In genomic region chr6:127053032-127053908, GRCh38 we compare ENCODE assay signal across 18 cellular contexts.
DNase-seq lines count a peak whose midpoint lies in the region; ATAC-seq, FAIRE-seq and TF ChIP-seq lines count a peak whose summit lies in the region.
"Had no signal": no experiment of that assay in that cellular context is flagged by ENCODE, and none has a peak within 500 bp of the region (broad histone marks: within the 10 kb centered on the region; RNA-seq: fewer than 3 reads in every experiment).

No MANE protein-coding gene starts in this region.

- H3K79me2 ChIP-seq in keratinocyte (ENCODE audit: control insufficient read depth, insufficient read depth, low read length) = no peaks in the 10 kb centered on the region

- H3K4me2 ChIP-seq in keratinocyte (ENCODE audit: control insufficient read depth, extremely low read depth, insufficient read depth, low read depth, low read length) = peak overlapping the region; percentile 40

- no peak overlapping the region for H3K4me3 ChIP-seq in astrocyte of the spinal cord (ENCODE audit: low read depth, low read length)
- no peak overlapping the region for H3K4me3 ChIP-seq in keratinocyte (ENCODE audit: control insufficient read depth in 2 of 3, extremely low read depth in 1 of 3, insufficient read depth in 2 of 3, low read depth in 1 of 3, low read length in 3 of 3)

- POLR2A ChIA-PET in RWPE1 (lab: Yijun Ruan, JAX; ENCODE audit: low non-redundant PET) = no interaction called here

- no peaks in the 10 kb centered on the region for H3K27me3 ChIP-seq in keratinocyte (ENCODE audit: control insufficient read depth, extremely low read depth, insufficient read depth, low read length)

- CTCF ChIA-PET in RWPE1 (lab: Yijun Ruan, JAX) = interaction anchor here (0.6 kb wide), 1 partner anchor 631 kb away, joined by 4 read pairs; no protein-coding TSS in a partner anchor

- dilution Hi-C loops in keratinocyte (cut with MboI; ENCODE audit: extremely low pct_ligation_motif_present, low sequenced_read_pairs) = no loop called here

- ATAC-seq in HG03469 (IDR thresholded peaks at IDR 0.05; ENCODE audit: unreplicated experiment) (no peak), HG03457 (IDR thresholded peaks at IDR 0.05; ENCODE audit: unreplicated experiment) (no peak)
- ATAC-seq: activated T-helper 17 cell treated with anti-CD3 and anti-CD28 coated beads, Interleukin-2, amount 50 U/mL, for 72 hours; T-cell had no signal

- FAIRE-seq in keratinocyte (lab: Jason Lieb, UNC) (peak; percentile 48), HTR-8/SVneo (lab: Jason Lieb, UNC) (no peak)
- FAIRE-seq: D721Med had no signal

- H2AFZ ChIP-seq in keratinocyte (ENCODE audit: control insufficient read depth, low read length) = peak overlapping the region; percentile 17

- H4K20me1 ChIP-seq in keratinocyte (ENCODE audit: control insufficient read depth, extremely low read depth, insufficient read depth, low read length) = no peaks in the 10 kb centered on the region

- no peak overlapping the region for H3K27ac ChIP-seq in keratinocyte (ENCODE audit: control insufficient read depth, insufficient read depth, low read length)
- no peak overlapping the region for H3K27ac ChIP-seq in RWPE1

- no peaks in the 10 kb centered on the region for H3K9me3 ChIP-seq in keratinocyte (ENCODE audit: control insufficient read depth, low read depth, low read length)

- H3K9ac ChIP-seq in keratinocyte (ENCODE audit: control insufficient read depth, extremely low read depth, insufficient read depth, low read length) = no peak overlapping the region

- peaks cover 7% of the 10 kb centered on the region for H3K4me1 ChIP-seq in keratinocyte (ENCODE audit: control insufficient read depth, extremely low read depth, insufficient read depth, low read length)

- DNase-seq in ACHN (peak; percentile 18), HS-5 (ENCODE audit: low read depth) (peak; percentile 32), astrocyte of the spinal cord (ENCODE audit: low read depth, low spot score) (peak; percentile 58), keratinocyte (ENCODE audit: low read depth, low spot score) (no peak), HTR-8/SVneo (ENCODE audit: insufficient read length, low spot score) (no peak), RWPE1 (ENCODE audit: low spot score) (no peak)
- DNase-seq: activated B cell treated with CpG ODN at 0.5 μM for 24 hours; activated CD8-positive, alpha-beta memory T cell treated with anti-CD3 and anti-CD28 coated beads for 24 hours; amniotic stem cell; naive B cell; NCI-H2081 treated with DMSO at 0.1 percent for 48 hours; NCI-H748 treated with DMSO at 0.1 percent for 48 hours; posterior cingulate gyrus; T-cell had no signal

- no peak for TF ChIP-seq CTCF in astrocyte of the spinal cord (IDR thresholded peaks at IDR 0.05; ENCODE audit: low read depth, low read length)
- no peak for TF ChIP-seq CTCF in keratinocyte (optimal IDR thresholded peaks at IDR 0.05 in 1 of 3, IDR thresholded peaks at IDR 0.05 in 1 of 3, conservative IDR thresholded peaks at IDR 0.05 in 1 of 3; ENCODE audit: extremely low read depth in 1 of 3, insufficient read depth in 2 of 3, low read length in 3 of 3)
- no peak for TF ChIP-seq CTCF in RWPE1 (conservative IDR thresholded peaks at IDR 0.05; ENCODE audit: low read depth)

- in situ Hi-C loops in ACHN (cut with HindIII; ENCODE audit: low pct_ligation_motif_present, low pct_unique_long_range_greater_than_20kb, low sequenced_read_pairs) = no loop called here
- in situ Hi-C loops in astrocyte of the spinal cord (cut with HindIII; ENCODE audit: low sequenced_read_pairs) = no loop called here

- H3K36me3 ChIP-seq in keratinocyte (ENCODE audit: control insufficient read depth in 2 of 2, extremely low read depth in 1 of 2, insufficient read depth in 2 of 2, low read length in 2 of 2) = no peaks in the 10 kb centered on the region

- no peaks in the 10 kb centered on the region for H3K9me1 ChIP-seq in keratinocyte (ENCODE audit: control insufficient read depth, extremely low read depth, insufficient read depth, low read length)

Comparison
In these comparisons a context has a peak if more than half of its experiments do, and no peak if none do; other contexts are left out.
1. DNase-seq: peak in ACHN (single experiment), HS-5 (single experiment) and astrocyte of the spinal cord (single experiment); none in keratinocyte (single experiment), HTR-8/SVneo (single experiment) and RWPE1 (single experiment).